ENCODE assay signal across 9 cellular contexts in genomic region chr2:146523218-146523617, GRCh38.
A peak's percentile ranks its signal among the peaks of the same experiment; 100 is the strongest.
DNase-seq lines count a peak whose midpoint lies in the region; ATAC-seq and TF ChIP-seq lines count a peak whose summit lies in the region.
"Had no signal": no experiment of that assay in that cellular context is flagged by ENCODE, and none has a peak within 500 bp of the region (broad histone marks: within the 10 kb centered on the region; RNA-seq: fewer than 3 reads in every experiment).

No MANE protein-coding gene starts in this region.

- no peaks in the 10 kb centered on the region for H3K27me3 Mint-ChIP-seq in neural crest cell (ENCODE audit: low read depth)

- TF ChIP-seq CTCF in astrocyte of the spinal cord (IDR thresholded peaks at IDR 0.05; ENCODE audit: low read depth, low read length) = no peak
- TF ChIP-seq CTCF in neural crest cell (conservative IDR thresholded peaks at IDR 0.05) = peak; percentile 66
- no peak for TF ChIP-seq CTCF in uterus (IDR thresholded peaks at IDR 0.05)
- TF ChIP-seq CTCF in gastrocnemius medialis (IDR thresholded peaks at IDR 0.05 in 4 of 5, conservative IDR thresholded peaks at IDR 0.05 in 1 of 5) = no peak

- H3K4me1 ChIP-seq in uterus (no peaks in the 10 kb centered on the region), gastrocnemius medialis (no peaks in the 10 kb centered on the region)
- H3K4me1 ChIP-seq: parathyroid adenoma had no signal

- H3K36me3 ChIP-seq in uterus (no peaks in the 10 kb centered on the region), gastrocnemius medialis (no peaks in the 10 kb centered on the region)

- no peaks in the 10 kb centered on the region for H3K9me3 ChIP-seq in uterus
- no peaks in the 10 kb centered on the region for H3K9me3 ChIP-seq in gastrocnemius medialis

- peaks cover 3% of the 10 kb centered on the region for H3K9me3 Mint-ChIP-seq in neural crest cell

- peak; percentile 30 for DNase-seq in DMS79 treated with DMSO at 0.1 percent for 48 hours (lab: John Stamatoyannopoulos, UW)
- no peak for DNase-seq in DMS79 (lab: John Stamatoyannopoulos, UW)
- DNase-seq in NCI-H1694 treated with DMSO at 0.1 percent for 48 hours (lab: John Stamatoyannopoulos, UW) = peak; percentile 49
- peak; percentile 6 for DNase-seq in astrocyte of the spinal cord (ENCODE audit: low read depth, low spot score)
- DNase-seq in neural crest cell (ENCODE audit: low read depth, low spot score) = no peak
- no peak for DNase-seq in uterus
- DNase-seq in gastrocnemius medialis = no peak
- DNase-seq in medulla oblongata (ENCODE audit: extremely low spot score) = no peak

- H3K27ac ChIP-seq in uterus (no peak overlapping the region), gastrocnemius medialis (no peak overlapping the region)
- H3K27ac ChIP-seq: parathyroid adenoma had no signal

- H3K4me3 Mint-ChIP-seq in neural crest cell = no peak overlapping the region

- no peak overlapping the region for H3K27ac Mint-ChIP-seq in neural crest cell (ENCODE audit: unreplicated experiment)

- H3K36me3 Mint-ChIP-seq in neural crest cell (ENCODE audit: low read depth) = no peaks in the 10 kb centered on the region

- H3K27me3 ChIP-seq in uterus (no peaks in the 10 kb centered on the region), gastrocnemius medialis (no peaks in the 10 kb centered on the region)

- ATAC-seq in gastrocnemius medialis = no peak

- TF ChIP-seq POLR2A in uterus (IDR thresholded peaks at IDR 0.05) = no peak
- no peak for TF ChIP-seq POLR2A in gastrocnemius medialis (IDR thresholded peaks at IDR 0.05)

- intact Hi-C loops in uterus (cut with DNase I; ENCODE audit: low total_unique reads) = no loop called here
- intact Hi-C loops in gastrocnemius medialis (cut with DNase I; ENCODE audit: low total_unique reads) = no loop called here

- H3K4me3 ChIP-seq in astrocyte of the spinal cord (ENCODE audit: low read depth, low read length) (no peak overlapping the region), uterus (no peak overlapping the region), gastrocnemius medialis (no peak overlapping the region)

- H3K4me1 Mint-ChIP-seq in neural crest cell = peaks cover 9% of the 10 kb centered on the region

- in situ Hi-C loops in astrocyte of the spinal cord (cut with HindIII; ENCODE audit: low sequenced_read_pairs) = no loop called here
- in situ Hi-C loops in gastrocnemius medialis (cut with MboI; ENCODE audit: low sequenced_read_pairs in 4 of 4) = no loop called here

Comparison
In these comparisons a context has a peak if more than half of its experiments do, and no peak if none do; other contexts are left out.
1. DNase-seq: peak in DMS79 treated with DMSO at 0.1 percent for 48 hours (single experiment), NCI-H1694 treated with DMSO at 0.1 percent for 48 hours (single experiment) and astrocyte of the spinal cord (single experiment); none in DMS79 (single experiment), neural crest cell (single experiment), uterus (0 of 2), gastrocnemius medialis (0 of 2) and medulla oblongata (single experiment).